Comparison of ENCODE assay signal across 29 cellular contexts in genomic region chr9:31719262-31719661, GRCh38.
"Had no signal": no experiment of that assay in that cellular context is flagged by ENCODE, and none has a peak within 500 bp of the region (broad histone marks: within the 10 kb centered on the region; RNA-seq: fewer than 3 reads in every experiment).

No MANE protein-coding gene starts in this region.

- H3K27me3 Mint-ChIP-seq: naive thymus-derived CD4-positive, alpha-beta T cell; progenitor cell of endocrine pancreas; stimulated activated naive B cell treated with anti-CD40 and anti-IgM and Interleukin-4, amounts not matched to agents 10 μg/mL and 1 μg/mL and 100 μg/mL, for 72 hours; stimulated activated naive CD8-positive, alpha-beta T cell treated with anti-CD3 and anti-CD28 coated beads, Interleukin-15, Interleukin-2, amounts not matched to agents 100 ng/mL and 50 ng/mL, for 24 hours had no signal

- H3K27ac Mint-ChIP-seq: naive thymus-derived CD4-positive, alpha-beta T cell; natural killer cell; nephron; neural progenitor cell; progenitor cell of endocrine pancreas; stimulated activated effector memory CD8-positive, alpha-beta T cell treated with anti-CD3 and anti-CD28 coated beads, Interleukin-12 subunit alpha, Interleukin-12 subunit beta, amount 100 ng/mL, for 72 hours; stimulated activated naive B cell treated with anti-CD40 and anti-IgM and Interleukin-4, amounts not matched to agents 10 μg/mL and 1 μg/mL and 100 μg/mL, for 72 hours; stimulated activated naive CD8-positive, alpha-beta T cell treated with anti-CD3 and anti-CD28 coated beads, Interleukin-15, Interleukin-2, amounts not matched to agents 100 ng/mL and 50 ng/mL, for 24 hours had no signal

- H3K4me1 Mint-ChIP-seq: naive thymus-derived CD4-positive, alpha-beta T cell; natural killer cell; neural progenitor cell; stimulated activated effector memory CD8-positive, alpha-beta T cell treated with anti-CD3 and anti-CD28 coated beads, Interleukin-12 subunit alpha, Interleukin-12 subunit beta, amount 100 ng/mL, for 72 hours; stimulated activated naive B cell treated with anti-CD40 and anti-IgM and Interleukin-4, amounts not matched to agents 10 μg/mL and 1 μg/mL and 100 μg/mL, for 72 hours had no signal

- H3K9me3 Mint-ChIP-seq: naive thymus-derived CD4-positive, alpha-beta T cell; nephron; neural progenitor cell; stimulated activated effector memory CD8-positive, alpha-beta T cell treated with anti-CD3 and anti-CD28 coated beads, Interleukin-12 subunit alpha, Interleukin-12 subunit beta, amount 100 ng/mL, for 72 hours; stimulated activated naive B cell treated with anti-CD40 and anti-IgM and Interleukin-4, amounts not matched to agents 10 μg/mL and 1 μg/mL and 100 μg/mL, for 72 hours had no signal

- H2AFZ ChIP-seq: neural progenitor cell, parathyroid adenoma had no signal

- H3K27me3 ChIP-seq: neural progenitor cell, ovary, right lobe of liver, spleen, stomach, thyroid gland, tibial nerve, upper lobe of left lung, vagina had no signal

- H3K36me3 ChIP-seq: neural progenitor cell, ovary, right lobe of liver, spleen, stomach, thoracic aorta, thyroid gland, tibial nerve, upper lobe of left lung, vagina had no signal

- ATAC-seq: naive thymus-derived CD4-positive, alpha-beta T cell; natural killer cell; psoas muscle; right cardiac atrium; right lobe of liver; stimulated activated effector memory CD8-positive, alpha-beta T cell treated with anti-CD3 and anti-CD28 coated beads, Interleukin-12 subunit alpha, Interleukin-12 subunit beta, amount 100 ng/mL, for 72 hours; stimulated activated naive B cell treated with anti-CD40 and anti-IgM and Interleukin-4, amounts not matched to agents 10 μg/mL and 1 μg/mL and 100 μg/mL, for 72 hours had no signal

- H3K36me3 Mint-ChIP-seq: naive thymus-derived CD4-positive, alpha-beta T cell; natural killer cell; neural progenitor cell; stimulated activated effector memory CD8-positive, alpha-beta T cell treated with anti-CD3 and anti-CD28 coated beads, Interleukin-12 subunit alpha, Interleukin-12 subunit beta, amount 100 ng/mL, for 72 hours; stimulated activated naive B cell treated with anti-CD40 and anti-IgM and Interleukin-4, amounts not matched to agents 10 μg/mL and 1 μg/mL and 100 μg/mL, for 72 hours had no signal

- H3K4me3 Mint-ChIP-seq: naive thymus-derived CD4-positive, alpha-beta T cell; natural killer cell; nephron; neural progenitor cell; stimulated activated effector memory CD8-positive, alpha-beta T cell treated with anti-CD3 and anti-CD28 coated beads, Interleukin-12 subunit alpha, Interleukin-12 subunit beta, amount 100 ng/mL, for 72 hours; stimulated activated naive B cell treated with anti-CD40 and anti-IgM and Interleukin-4, amounts not matched to agents 10 μg/mL and 1 μg/mL and 100 μg/mL, for 72 hours; stimulated activated naive CD8-positive, alpha-beta T cell treated with anti-CD3 and anti-CD28 coated beads, Interleukin-15, Interleukin-2, amounts not matched to agents 100 ng/mL and 50 ng/mL, for 24 hours had no signal

- H3K27ac ChIP-seq: neural progenitor cell, ovary, parathyroid adenoma, psoas muscle, right lobe of liver, skin epidermis, spleen, stomach, thoracic aorta, thyroid gland, tibial nerve, upper lobe of left lung, vagina had no signal

- DNase-seq: naive thymus-derived CD4-positive, alpha-beta T cell; natural killer cell; occipital lobe; ovary; posterior cingulate gyrus; psoas muscle; right cardiac atrium; right lobe of liver; spleen; stimulated activated CD4-positive, alpha-beta T cell treated with anti-CD3 and anti-CD28 coated beads, Interleukin-12 subunit alpha, Interleukin-12 subunit beta, amount 100 ng/mL, for 4 hours; stimulated activated CD4-positive, alpha-beta T cell treated with anti-CD3 and anti-CD28 coated beads, Interleukin-1b, Interleukin-23, amount 100 ng/mL, for 48 hours; stimulated activated CD4-positive, alpha-beta T cell treated with anti-CD3 and anti-CD28 coated beads, Interleukin-4, amount 100 ng/mL, for 24 hours; stimulated activated naive B cell treated with anti-CD40 and anti-IgM and Interleukin-4, amounts not matched to agents 10 μg/mL and 1 μg/mL and 100 μg/mL, for 72 hours; stimulated activated naive CD4-positive, alpha-beta T cell treated with Interleukin-2 at 50 U/mL for 16 hours; stomach; thyroid gland; trophoblast cell; upper lobe of left lung had no signal

- H3K4me2 ChIP-seq: neural progenitor cell, smooth muscle cell had no signal

- H3K9me3 ChIP-seq: ovary, psoas muscle, right lobe of liver, spleen, stomach, thoracic aorta, thyroid gland, tibial nerve, upper lobe of left lung, vagina had no signal

- H3K9ac ChIP-seq: neural progenitor cell, parathyroid adenoma had no signal

- H3K79me2 ChIP-seq: parathyroid adenoma had no signal

- H3K4me3 ChIP-seq: neural progenitor cell, ovary, psoas muscle, right lobe of liver, skin epidermis, smooth muscle cell, spleen, stomach, thoracic aorta, thyroid gland, tibial nerve, upper lobe of left lung, vagina had no signal

- H3K4me1 ChIP-seq: neural progenitor cell, parathyroid adenoma, psoas muscle, right lobe of liver, spleen, stomach, thyroid gland, upper lobe of left lung, vagina had no signal
